ENCODE assay signal across 26 cellular contexts in the genomic region with DNA sequence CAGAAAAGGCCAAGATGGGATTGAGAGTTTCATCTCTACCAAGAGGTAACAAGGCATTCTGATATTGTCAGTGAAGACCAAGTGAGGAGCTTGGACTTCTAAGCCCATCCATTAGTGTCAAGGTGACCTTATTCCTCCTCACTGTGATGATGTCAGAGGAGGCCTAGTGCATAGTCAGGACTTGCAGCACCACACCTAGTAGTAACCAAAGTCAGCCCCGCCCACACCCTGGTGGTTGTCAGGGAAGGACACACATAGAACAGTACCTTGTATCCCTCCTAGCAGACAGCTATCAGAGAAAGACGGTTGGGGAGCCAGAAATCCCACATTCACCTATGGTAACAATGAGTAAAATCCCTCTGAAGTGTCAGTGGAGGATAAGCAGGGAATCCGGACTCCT.
DNase-seq lines count a peak whose midpoint lies in the region; FAIRE-seq and TF ChIP-seq lines count a peak whose summit lies in the region.
"Had no signal": no experiment of that assay in that cellular context is flagged by ENCODE, and none has a peak within 500 bp of the region (broad histone marks: within the 10 kb centered on the region; RNA-seq: fewer than 3 reads in every experiment).

No MANE protein-coding gene starts in this region.

- DNase-seq in MCF 10A (ENCODE audit: unreplicated experiment), result peak; percentile 6
- no peak for DNase-seq in breast epithelium (ENCODE audit: low spot score in 2 of 2)
- DNase-seq in NB4 (ENCODE audit: low read depth), result peak; percentile 6
- peak; percentile 51 to 74 for DNase-seq in erythroblast (lab: John Stamatoyannopoulos, UW)
- peak; percentile 26 for DNase-seq in small intestine
- DNase-seq in CD14-positive monocyte (ENCODE audit: low spot score), result no peak
- no peak for DNase-seq in head of caudate nucleus
- DNase-seq in NOMO-1 (lab: John Stamatoyannopoulos, UW; ENCODE audit: unreplicated experiment in 2 of 2), result no peak
- DNase-seq: activated effector memory CD4-positive, alpha-beta T cell treated with Interleukin-2 at 50 U/mL for 16 hours; amniotic stem cell; cerebellar nuclear complex; DMS153; effector CD4-positive, alpha-beta T cell; left ventricle myocardium inferior; NCI-H1092; NCI-H2029 treated with DMSO at 0.1 percent for 48 hours; NCI-H446 treated with DMSO at 0.1 percent for 48 hours; psoas muscle; RPMI8226; WERI-Rb-1 had no signal

- 81 to 96% (median 94%) methylated on average over 3 of the region's 3 CpGs for WGBS in small intestine, 3 donors

- TF ChIP-seq CTCF in MCF 10A (IDR thresholded peaks at IDR 0.05; ENCODE audit: unreplicated experiment) (no peak), breast epithelium (IDR thresholded peaks at IDR 0.05) (no peak), NB4 (IDR thresholded peaks at IDR 0.05; ENCODE audit: low read depth, low read length) (no peak), CD14-positive monocyte (IDR thresholded peaks at IDR 0.05) (no peak)

- CTCF ChIA-PET in MCF 10A (lab: Yijun Ruan, JAX), result no interaction called here

- BruUV-seq in MCF 10A (replicated peaks; lab: Mats Ljungman, UMichigan), result no TSS peak

- H3K36me3 ChIP-seq in breast epithelium (no peaks in the 10 kb centered on the region), small intestine (ENCODE audit: control insufficient read depth in 2 of 2, insufficient read depth in 2 of 2, low read length in 2 of 2) (peaks cover 0 to under 1% of the 10 kb centered on the region in 2 donors)

- H3K27ac Mint-ChIP-seq in MCF 10A (ENCODE audit: low read depth, unreplicated experiment) (no peak overlapping the region), CD14-positive monocyte (no peak overlapping the region)
- H3K27ac Mint-ChIP-seq: CD4-positive, CD25-positive, alpha-beta regulatory T cell; T-helper 2 cell treated with Interferon-gamma antibody and Interleukin-4, amounts not matched to agents 5 μg/mL and 100 μg/mL, for 36 hours; type B pancreatic cell had no signal

- H3K4me3 ChIP-seq in breast epithelium (no peak overlapping the region), NB4 (ENCODE audit: low read depth, low read length) (no peak overlapping the region), small intestine (ENCODE audit: low read depth in 1 of 2, low read length in 2 of 2) (no peak overlapping the region)
- H3K4me3 ChIP-seq: left ventricle myocardium inferior, psoas muscle had no signal

- H3K27me3 ChIP-seq in breast epithelium, result no peaks in the 10 kb centered on the region
- H3K27me3 ChIP-seq in small intestine (ENCODE audit: control insufficient read depth in 2 of 2, insufficient read depth in 2 of 2, low read length in 2 of 2), result no peaks in the 10 kb centered on the region

- FAIRE-seq in small intestine (lab: Jason Lieb, UNC), result no peak
- FAIRE-seq: GM19239, H1 had no signal

- H3K4me3 Mint-ChIP-seq in MCF 10A (ENCODE audit: unreplicated experiment), result no peak overlapping the region
- H3K4me3 Mint-ChIP-seq in CD14-positive monocyte, result no peak overlapping the region
- H3K4me3 Mint-ChIP-seq: CD4-positive, CD25-positive, alpha-beta regulatory T cell; T-helper 2 cell treated with Interferon-gamma antibody and Interleukin-4, amounts not matched to agents 5 μg/mL and 100 μg/mL, for 36 hours; type B pancreatic cell had no signal

- H3K4me1 Mint-ChIP-seq in MCF 10A (ENCODE audit: insufficient read depth, unreplicated experiment) (no peaks in the 10 kb centered on the region), CD14-positive monocyte (no peaks in the 10 kb centered on the region)

- peaks cover 0 to 4% of the 10 kb centered on the region in 2 donors for H3K9me3 ChIP-seq in breast epithelium
- no peaks in the 10 kb centered on the region for H3K9me3 ChIP-seq in small intestine (ENCODE audit: control insufficient read depth, low read depth)

- POLR2A ChIA-PET in MCF 10A (lab: Yijun Ruan, JAX), result no interaction called here

- H3K27me3 Mint-ChIP-seq in MCF 10A (ENCODE audit: insufficient read depth, unreplicated experiment) (no peaks in the 10 kb centered on the region), CD14-positive monocyte (ENCODE audit: low read depth in 3 of 3) (no peaks in the 10 kb centered on the region)
- H3K27me3 Mint-ChIP-seq: CD4-positive, CD25-positive, alpha-beta regulatory T cell; type B pancreatic cell had no signal

- H3K9me3 Mint-ChIP-seq in MCF 10A (ENCODE audit: unreplicated experiment) (no peaks in the 10 kb centered on the region), CD14-positive monocyte (peaks cover 0 to 3% (median 0%) of the 10 kb centered on the region in 7 donors)
- H3K9me3 Mint-ChIP-seq: T-helper 2 cell treated with Interferon-gamma antibody and Interleukin-4, amounts not matched to agents 5 μg/mL and 100 μg/mL, for 36 hours; type B pancreatic cell had no signal

- TF ChIP-seq POLR2A in breast epithelium (IDR thresholded peaks at IDR 0.05) (no peak), NB4 (IDR thresholded peaks at IDR 0.05; ENCODE audit: extremely low read depth, insufficient read length) (no peak), erythroblast (IDR thresholded peaks at IDR 0.05; ENCODE audit: low read length) (no peak)

- intact Hi-C loops in MCF 10A (cut with micrococcal nuclease) (no loop called here), breast epithelium (cut with DNase I; ENCODE audit: low total_unique reads) (no loop called here), CD14-positive monocyte (cut with micrococcal nuclease) (no loop called here), head of caudate nucleus (cut with DNase I) (no loop called here)

- H3K27ac ChIP-seq in breast epithelium (no peak overlapping the region), small intestine (ENCODE audit: low read depth in 1 of 2, low read length in 1 of 2) (no peak overlapping the region)
- H3K27ac ChIP-seq: KMS-11, left ventricle myocardium inferior, psoas muscle, WERI-Rb-1 had no signal

- H3K4me1 ChIP-seq in breast epithelium (no peaks in the 10 kb centered on the region), small intestine (ENCODE audit: control insufficient read depth in 2 of 2, insufficient read depth in 1 of 2, low read depth in 1 of 2, low read length in 1 of 2) (no peaks in the 10 kb centered on the region)
- H3K4me1 ChIP-seq: left ventricle myocardium inferior, psoas muscle had no signal

- H3K36me3 Mint-ChIP-seq in MCF 10A (ENCODE audit: insufficient read depth, unreplicated experiment), result peaks cover 22% of the 10 kb centered on the region
- H3K36me3 Mint-ChIP-seq in CD14-positive monocyte, result peaks cover 38 to 44% of the 10 kb centered on the region in 2 donors

Comparison
In these comparisons a context has a peak if more than half of its experiments do, and no peak if none do; other contexts are left out.
1. DNase-seq: peak in MCF 10A (single experiment), NB4 (single experiment), erythroblast (2 of 2) and small intestine (single experiment); none in breast epithelium (0 of 2), CD14-positive monocyte (single experiment), head of caudate nucleus (0 of 42) and NOMO-1 (0 of 2).